Comparison of ENCODE assay signal across 13 cellular contexts in the genomic region with DNA sequence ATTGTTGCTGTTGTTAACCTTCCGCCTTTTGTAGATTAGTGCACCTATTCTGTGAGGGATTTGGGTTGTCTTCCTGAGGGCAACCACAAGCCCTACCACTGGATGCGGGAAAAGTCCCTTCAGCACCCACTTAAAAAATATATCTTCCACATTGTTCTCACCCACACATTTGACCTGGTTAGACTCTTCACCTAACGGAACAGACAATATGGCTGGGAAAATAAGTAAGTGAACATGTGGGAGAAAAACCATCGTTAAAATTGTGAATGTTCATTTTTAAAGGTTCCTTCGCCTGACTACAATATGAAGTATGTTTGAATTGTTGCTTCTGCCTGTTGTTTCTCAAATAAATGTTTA.
DNase-seq lines count a peak whose midpoint lies in the region; ATAC-seq and TF ChIP-seq lines count a peak whose summit lies in the region.
"Had no signal": no experiment of that assay in that cellular context is flagged by ENCODE, and none has a peak within 500 bp of the region (broad histone marks: within the 10 kb centered on the region; RNA-seq: fewer than 3 reads in every experiment).

No MANE protein-coding gene starts in this region.

- peaks cover 7% of the 10 kb centered on the region for H3K4me1 Mint-ChIP-seq in activated CD4-positive, alpha-beta T cell treated with anti-CD3 and anti-CD28 coated beads, Interleukin-2, amount 10 ng/mL, durations not matched to agents 24 days and 14 days
- H3K4me1 Mint-ChIP-seq in T-helper 17 cell, result peaks cover 15% of the 10 kb centered on the region
- H3K4me1 Mint-ChIP-seq in stimulated activated naive CD8-positive, alpha-beta T cell treated with anti-CD3 and anti-CD28 coated beads, Interleukin-15, amount 100 ng/mL, for 72 hours, result peaks cover 15% of the 10 kb centered on the region
- no peaks in the 10 kb centered on the region for H3K4me1 Mint-ChIP-seq in GM23338
- H3K4me1 Mint-ChIP-seq: endodermal cell had no signal

- no peak overlapping the region for H3K4me2 ChIP-seq in GM23338

- no peak overlapping the region for H3K4me3 ChIP-seq in GM23338
- H3K4me3 ChIP-seq: body of pancreas, SJSA1, transverse colon had no signal

- no peaks in the 10 kb centered on the region for H4K20me1 ChIP-seq in GM23338 (replicated peaks; ENCODE audit: insufficient read depth)

- H3K9me3 Mint-ChIP-seq in activated CD4-positive, alpha-beta T cell treated with anti-CD3 and anti-CD28 coated beads, Interleukin-2, amount 10 ng/mL, durations not matched to agents 24 days and 14 days, result peaks cover 3% of the 10 kb centered on the region
- H3K9me3 Mint-ChIP-seq in stimulated activated naive CD8-positive, alpha-beta T cell treated with anti-CD3 and anti-CD28 coated beads, Interleukin-15, amount 100 ng/mL, for 72 hours, result no peaks in the 10 kb centered on the region
- H3K9me3 Mint-ChIP-seq in GM23338, result peaks cover 12% of the 10 kb centered on the region; the same call in 2 of the 3 replicates

- H3K9me3 ChIP-seq in T-helper 17 cell (ENCODE audit: control insufficient read depth, low read length, poor library complexity, severe bottlenecking), result no peaks in the 10 kb centered on the region
- H3K9me3 ChIP-seq: body of pancreas, SJSA1, transverse colon had no signal

- no peaks in the 10 kb centered on the region for H3K36me3 Mint-ChIP-seq in activated CD4-positive, alpha-beta T cell treated with anti-CD3 and anti-CD28 coated beads, Interleukin-2, amount 10 ng/mL, durations not matched to agents 24 days and 14 days (ENCODE audit: low read depth)
- H3K36me3 Mint-ChIP-seq in T-helper 17 cell (ENCODE audit: low read depth) (no peaks in the 10 kb centered on the region), GM23338 (ENCODE audit: low read depth) (no peaks in the 10 kb centered on the region)

- no peak for DNase-seq in activated CD4-positive, alpha-beta T cell treated with anti-CD3 and anti-CD28 coated beads, Interleukin-2, amount 10 ng/mL, durations not matched to agents 24 days and 14 days
- DNase-seq in activated CD4-positive, alpha-beta T cell treated with anti-CD3 and anti-CD28 coated beads for 48 hours, result no peak
- DNase-seq in T-helper 17 cell, result no peak
- no peak for DNase-seq in stimulated activated naive CD8-positive, alpha-beta T cell treated with anti-CD3 and anti-CD28 coated beads, Interleukin-15, amount 100 ng/mL, for 72 hours
- no peak for DNase-seq in NCI-H1417 (lab: John Stamatoyannopoulos, UW)
- DNase-seq in GM23338 (ENCODE audit: low spot score), result no peak
- no peak for DNase-seq in foreskin melanocyte

- ATAC-seq in HG03280 (IDR thresholded peaks at IDR 0.05; ENCODE audit: unreplicated experiment) (peak; percentile 15), T-helper 17 cell (no peak), GM23338 (no peak)
- no peak for ATAC-seq in stimulated activated naive CD8-positive, alpha-beta T cell treated with anti-CD3 and anti-CD28 coated beads, Interleukin-15, amount 100 ng/mL, for 72 hours

- no peaks in the 10 kb centered on the region for H3F3A ChIP-seq in GM23338 (replicated peaks; ENCODE audit: low read depth)

- H3K4me1 ChIP-seq in GM23338 (ENCODE audit: insufficient read depth), result no peaks in the 10 kb centered on the region
- H3K4me1 ChIP-seq: SJSA1, transverse colon had no signal

- H3K36me3 ChIP-seq in GM23338 (ENCODE audit: insufficient read depth), result no peaks in the 10 kb centered on the region
- H3K36me3 ChIP-seq: SJSA1, transverse colon had no signal

- H3K79me2 ChIP-seq in GM23338 (replicated peaks; ENCODE audit: insufficient read depth), result no peaks in the 10 kb centered on the region

- no peaks in the 10 kb centered on the region for H3K9me2 ChIP-seq in GM23338 (ENCODE audit: insufficient read depth)

- H3K27ac Mint-ChIP-seq in activated CD4-positive, alpha-beta T cell treated with anti-CD3 and anti-CD28 coated beads, Interleukin-2, amount 10 ng/mL, durations not matched to agents 24 days and 14 days, result no peak overlapping the region
- H3K27ac Mint-ChIP-seq in T-helper 17 cell (peak overlapping the region; percentile 67), GM23338 (no peak overlapping the region)
- no peak overlapping the region for H3K27ac Mint-ChIP-seq in stimulated activated naive CD8-positive, alpha-beta T cell treated with anti-CD3 and anti-CD28 coated beads, Interleukin-15, amount 100 ng/mL, for 72 hours
- H3K27ac Mint-ChIP-seq: endodermal cell had no signal

- TF ChIP-seq CTCF in GM23338 (conservative IDR thresholded peaks at IDR 0.05; ENCODE audit: low read depth in 2 of 2), result peak in 1 of 2 experiments; percentile 20; a peak in 1 of 4 replicates

- H3K27me3 ChIP-seq in GM23338 (ENCODE audit: insufficient read depth), result no peaks in the 10 kb centered on the region
- H3K27me3 ChIP-seq: body of pancreas, SJSA1 had no signal

- H3K27ac ChIP-seq in GM23338 (ENCODE audit: low read depth), result no peak overlapping the region
- H3K27ac ChIP-seq: SJSA1, transverse colon had no signal

- peak overlapping the region; percentile 73 for H3K4me3 Mint-ChIP-seq in activated CD4-positive, alpha-beta T cell treated with anti-CD3 and anti-CD28 coated beads, Interleukin-2, amount 10 ng/mL, durations not matched to agents 24 days and 14 days
- H3K4me3 Mint-ChIP-seq in T-helper 17 cell (peak overlapping the region; percentile 90), GM23338 (no peak overlapping the region)
- peak overlapping the region; percentile 81 to 82 for H3K4me3 Mint-ChIP-seq in stimulated activated naive CD8-positive, alpha-beta T cell treated with anti-CD3 and anti-CD28 coated beads, Interleukin-15, amount 100 ng/mL, for 72 hours
- H3K4me3 Mint-ChIP-seq: endodermal cell, neural crest cell had no signal

- peaks cover 18% of the 10 kb centered on the region for H3K27me3 Mint-ChIP-seq in activated CD4-positive, alpha-beta T cell treated with anti-CD3 and anti-CD28 coated beads, Interleukin-2, amount 10 ng/mL, durations not matched to agents 24 days and 14 days
- H3K27me3 Mint-ChIP-seq in T-helper 17 cell, result peaks cover 13% of the 10 kb centered on the region
- H3K27me3 Mint-ChIP-seq in stimulated activated naive CD8-positive, alpha-beta T cell treated with anti-CD3 and anti-CD28 coated beads, Interleukin-15, amount 100 ng/mL, for 72 hours, result peaks cover 49% of the 10 kb centered on the region
- H3K27me3 Mint-ChIP-seq in GM23338 (ENCODE audit: insufficient read depth, low read depth, poor library complexity), result peaks cover 9% of the 10 kb centered on the region

- intact Hi-C loops in activated CD4-positive, alpha-beta T cell treated with anti-CD3 and anti-CD28 coated beads, Interleukin-2, amount 10 ng/mL, durations not matched to agents 24 days and 14 days (cut with micrococcal nuclease), result loop anchor here (1.0 to 5.0 kb wide), 3 partner anchors 76 to 148 kb away; no protein-coding TSS in a partner anchor

- H2AFZ ChIP-seq in GM23338, result no peak overlapping the region

TF ChIP-seq in GM23338, 12 proteins besides CTCF, POLR2A, EP300 and RAD21:
- TF ChIP-seq ZNF331 (CRISPR knock-in tag; IDR thresholded peaks at IDR 0.05; ENCODE audit: low read depth) (no peak), ZNF114 (CRISPR knock-in tag; IDR thresholded peaks at IDR 0.05) (no peak), JUNB (IDR thresholded peaks at IDR 0.05; ENCODE audit: unreplicated experiment) (no peak), NANOG (IDR thresholded peaks at IDR 0.05; ENCODE audit: borderline replicate concordance) (no peak)
- TF ChIP-seq, protein P1, sequence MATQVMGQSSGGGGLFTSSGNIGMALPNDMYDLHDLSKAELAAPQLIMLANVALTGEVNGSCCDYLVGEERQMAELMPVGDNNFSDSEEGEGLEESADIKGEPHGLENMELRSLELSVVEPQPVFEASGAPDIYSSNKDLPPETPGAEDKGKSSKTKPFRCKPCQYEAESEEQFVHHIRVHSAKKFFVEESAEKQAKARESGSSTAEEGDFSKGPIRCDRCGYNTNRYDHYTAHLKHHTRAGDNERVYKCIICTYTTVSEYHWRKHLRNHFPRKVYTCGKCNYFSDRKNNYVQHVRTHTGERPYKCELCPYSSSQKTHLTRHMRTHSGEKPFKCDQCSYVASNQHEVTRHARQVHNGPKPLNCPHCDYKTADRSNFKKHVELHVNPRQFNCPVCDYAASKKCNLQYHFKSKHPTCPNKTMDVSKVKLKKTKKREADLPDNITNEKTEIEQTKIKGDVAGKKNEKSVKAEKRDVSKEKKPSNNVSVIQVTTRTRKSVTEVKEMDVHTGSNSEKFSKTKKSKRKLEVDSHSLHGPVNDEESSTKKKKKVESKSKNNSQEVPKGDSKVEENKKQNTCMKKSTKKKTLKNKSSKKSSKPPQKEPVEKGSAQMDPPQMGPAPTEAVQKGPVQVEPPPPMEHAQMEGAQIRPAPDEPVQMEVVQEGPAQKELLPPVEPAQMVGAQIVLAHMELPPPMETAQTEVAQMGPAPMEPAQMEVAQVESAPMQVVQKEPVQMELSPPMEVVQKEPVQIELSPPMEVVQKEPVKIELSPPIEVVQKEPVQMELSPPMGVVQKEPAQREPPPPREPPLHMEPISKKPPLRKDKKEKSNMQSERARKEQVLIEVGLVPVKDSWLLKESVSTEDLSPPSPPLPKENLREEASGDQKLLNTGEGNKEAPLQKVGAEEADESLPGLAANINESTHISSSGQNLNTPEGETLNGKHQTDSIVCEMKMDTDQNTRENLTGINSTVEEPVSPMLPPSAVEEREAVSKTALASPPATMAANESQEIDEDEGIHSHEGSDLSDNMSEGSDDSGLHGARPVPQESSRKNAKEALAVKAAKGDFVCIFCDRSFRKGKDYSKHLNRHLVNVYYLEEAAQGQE (IDR thresholded peaks at IDR 0.05; ENCODE audit: unreplicated experiment), result no peak
